15 cellular contexts compared by ENCODE assay signal in genomic region chr4:53987761-53988171, GRCh38.
A peak's percentile ranks its signal among the peaks of the same experiment; 100 is the strongest.
DNase-seq lines count a peak whose midpoint lies in the region; ATAC-seq and TF ChIP-seq lines count a peak whose summit lies in the region.
"Had no signal": no experiment of that assay in that cellular context is flagged by ENCODE, and none has a peak within 500 bp of the region (broad histone marks: within the 10 kb centered on the region; RNA-seq: fewer than 3 reads in every experiment).

No MANE protein-coding gene starts in this region.

- no peak overlapping the region for H3K4me3 ChIP-seq in ACC112 (ENCODE audit: low read depth, low read length)
- no peak overlapping the region for H3K4me3 ChIP-seq in kidney epithelial cell (ENCODE audit: low read depth, low read length)
- H3K4me3 ChIP-seq in aorta (ENCODE audit: low read length in 2 of 2), result no peak overlapping the region
- H3K4me3 ChIP-seq: BLaER1 treated with 17β-estradiol and CSF1 and Interleukin-3, amounts not matched to agents 10 nM and 100 nM had no signal

- H3K9me3 ChIP-seq in aorta (ENCODE audit: control insufficient read depth, low read length), result no peaks in the 10 kb centered on the region
- H3K9me3 ChIP-seq: BLaER1 treated with 17β-estradiol and CSF1 and Interleukin-3, amounts not matched to agents 10 nM and 100 nM had no signal

- BruUV-seq in MCF 10A (replicated peaks; lab: Mats Ljungman, UMichigan), result no TSS peak

- H3K27ac Mint-ChIP-seq in MCF 10A (ENCODE audit: low read depth, unreplicated experiment) (peak overlapping the region; percentile 46), nephron progenitor cell (no peak overlapping the region)
- H3K27ac Mint-ChIP-seq: activated CD4-positive, alpha-beta memory T cell treated with anti-CD3 and anti-CD28 coated beads for 36 hours; H9; stimulated activated naive CD8-positive, alpha-beta T cell treated with anti-CD3 and anti-CD28 coated beads, Interleukin-15, Interleukin-2, amounts not matched to agents 100 ng/mL and 50 ng/mL, for 24 hours had no signal

- no peaks in the 10 kb centered on the region for H3K9me3 Mint-ChIP-seq in MCF 10A (ENCODE audit: unreplicated experiment)
- peaks cover 7% of the 10 kb centered on the region for H3K9me3 Mint-ChIP-seq in nephron progenitor cell
- H3K9me3 Mint-ChIP-seq: activated CD4-positive, alpha-beta memory T cell treated with anti-CD3 and anti-CD28 coated beads for 36 hours; H9; neural crest cell; stimulated activated naive CD8-positive, alpha-beta T cell treated with anti-CD3 and anti-CD28 coated beads, Interleukin-15, Interleukin-2, amounts not matched to agents 100 ng/mL and 50 ng/mL, for 24 hours had no signal

- no peak overlapping the region for H2AFZ ChIP-seq in ACC112 (ENCODE audit: low read length, unreplicated experiment)

- H3K27ac ChIP-seq in ACC112 (ENCODE audit: low read depth, low read length), result peak overlapping the region; percentile 18; the same call in 1 of the 2 replicates
- no peak overlapping the region for H3K27ac ChIP-seq in aorta (ENCODE audit: low read depth in 1 of 2, low read length in 2 of 2)
- H3K27ac ChIP-seq: BLaER1 treated with 17β-estradiol and CSF1 and Interleukin-3, amounts not matched to agents 10 nM and 100 nM had no signal

- H3K36me3 Mint-ChIP-seq in MCF 10A (ENCODE audit: insufficient read depth, unreplicated experiment) (peaks cover 5% of the 10 kb centered on the region), nephron progenitor cell (ENCODE audit: low read depth) (no peaks in the 10 kb centered on the region)
- H3K36me3 Mint-ChIP-seq: activated CD4-positive, alpha-beta memory T cell treated with anti-CD3 and anti-CD28 coated beads for 36 hours had no signal

- no peaks in the 10 kb centered on the region for H3K79me2 ChIP-seq in ACC112 (ENCODE audit: control insufficient read depth, insufficient read depth, low read length, unreplicated experiment)

- peaks cover 47% of the 10 kb centered on the region for H3K4me1 ChIP-seq in ACC112 (ENCODE audit: control insufficient read depth, insufficient read depth, low read length, unreplicated experiment)
- no peaks in the 10 kb centered on the region for H3K4me1 ChIP-seq in aorta (ENCODE audit: control insufficient read depth in 1 of 2, insufficient read depth in 2 of 2, low read length in 2 of 2)

- H3K27me3 Mint-ChIP-seq in MCF 10A (ENCODE audit: insufficient read depth, unreplicated experiment) (no peaks in the 10 kb centered on the region), nephron progenitor cell (ENCODE audit: low read depth, poor library complexity) (peaks cover 2% of the 10 kb centered on the region)
- H3K27me3 Mint-ChIP-seq: activated CD4-positive, alpha-beta memory T cell treated with anti-CD3 and anti-CD28 coated beads for 36 hours; stimulated activated naive CD8-positive, alpha-beta T cell treated with anti-CD3 and anti-CD28 coated beads, Interleukin-15, Interleukin-2, amounts not matched to agents 100 ng/mL and 50 ng/mL, for 24 hours had no signal

- intact Hi-C loops in MCF 10A (cut with micrococcal nuclease) (no loop called here), aorta (cut with DNase I) (no loop called here)

- peak; percentile 15 for DNase-seq in HK-2 (ENCODE audit: unreplicated experiment)
- peak; percentile 59 for DNase-seq in MCF 10A (ENCODE audit: unreplicated experiment)
- DNase-seq in kidney epithelial cell (ENCODE audit: low read depth), result peak; percentile 56
- DNase-seq in HEK293T (ENCODE audit: extremely low spot score), result no peak
- DNase-seq in nephron progenitor cell, result no peak
- no peak for DNase-seq in aorta
- DNase-seq: activated CD4-positive, alpha-beta memory T cell treated with anti-CD3 and anti-CD28 coated beads for 36 hours; H9; NCI-H1105 treated with DMSO at 0.1 percent for 48 hours; NCI-H526 had no signal

- no peak overlapping the region for H3K4me3 Mint-ChIP-seq in MCF 10A (ENCODE audit: unreplicated experiment)
- H3K4me3 Mint-ChIP-seq in nephron progenitor cell, result no peak overlapping the region
- H3K4me3 Mint-ChIP-seq: activated CD4-positive, alpha-beta memory T cell treated with anti-CD3 and anti-CD28 coated beads for 36 hours; H9; neural crest cell; stimulated activated naive CD8-positive, alpha-beta T cell treated with anti-CD3 and anti-CD28 coated beads, Interleukin-15, Interleukin-2, amounts not matched to agents 100 ng/mL and 50 ng/mL, for 24 hours had no signal

- ATAC-seq in GM19324 (IDR thresholded peaks at IDR 0.05; ENCODE audit: low FRiP score, unreplicated experiment) (no peak), aorta (ENCODE audit: low FRiP score) (no peak)

- H3K27me3 ChIP-seq in ACC112 (ENCODE audit: insufficient read depth, low read length), result no peaks in the 10 kb centered on the region
- no peaks in the 10 kb centered on the region for H3K27me3 ChIP-seq in kidney epithelial cell (ENCODE audit: control insufficient read depth, insufficient read depth, low read length)
- no peaks in the 10 kb centered on the region for H3K27me3 ChIP-seq in aorta (ENCODE audit: control insufficient read depth in 1 of 2, insufficient read depth in 2 of 2, low read length in 1 of 2)
- H3K27me3 ChIP-seq: BLaER1 treated with 17β-estradiol and CSF1 and Interleukin-3, amounts not matched to agents 10 nM and 100 nM had no signal

- 86 to 88% methylated on average over 1 of the region's 1 CpG for WGBS in aorta, 2 donors

- H3K4me1 Mint-ChIP-seq in MCF 10A (ENCODE audit: insufficient read depth, unreplicated experiment), result peaks cover 11% of the 10 kb centered on the region
- no peaks in the 10 kb centered on the region for H3K4me1 Mint-ChIP-seq in nephron progenitor cell

- CTCF ChIA-PET in MCF 10A (lab: Yijun Ruan, JAX), result interaction anchor here (0.6 to 1.5 kb wide), 5 partner anchors 25 to 79 kb away, joined by 3 to 8 read pairs (median 5); no protein-coding TSS in a partner anchor
- CTCF ChIA-PET in HEK293T (lab: Yijun Ruan, JAX), result interaction anchor here (0.5 to 0.6 kb wide), 2 partner anchors 12 to 231 kb away, joined by 3 to 5 read pairs; no protein-coding TSS in a partner anchor

- H3K36me3 ChIP-seq in ACC112 (ENCODE audit: insufficient read depth, low read length) (peaks cover 3% of the 10 kb centered on the region; the same call in 1 of the 2 replicates), kidney epithelial cell (ENCODE audit: control insufficient read depth, insufficient read depth, low read length) (no peaks in the 10 kb centered on the region), aorta (ENCODE audit: control insufficient read depth in 1 of 2, insufficient read depth in 2 of 2, low read length in 1 of 2) (no peaks in the 10 kb centered on the region)
- H3K36me3 ChIP-seq: BLaER1 treated with 17β-estradiol and CSF1 and Interleukin-3, amounts not matched to agents 10 nM and 100 nM had no signal

- POLR2A ChIA-PET in MCF 10A (lab: Yijun Ruan, JAX) (interaction anchor here (0.6 to 1.8 kb wide), 6 partner anchors 20 to 228 kb away, joined by 3 to 11 read pairs (median 6); no protein-coding TSS in a partner anchor), HEK293T (lab: Yijun Ruan, JAX) (no interaction called here)

- no peak for TF ChIP-seq CTCF in MCF 10A (IDR thresholded peaks at IDR 0.05; ENCODE audit: unreplicated experiment)
- no peak for TF ChIP-seq CTCF in kidney epithelial cell (IDR thresholded peaks at IDR 0.05; ENCODE audit: insufficient read depth, low read length, poor library complexity, severe bottlenecking)
- no peak for TF ChIP-seq CTCF in nephron progenitor cell (IDR thresholded peaks at IDR 0.05)

TF ChIP-seq in HEK293T, 16 proteins besides CTCF, POLR2A, EP300 and RAD21:
- TF ChIP-seq FOXK2 (IDR thresholded peaks at IDR 0.05), result no peak
- no peak for TF ChIP-seq PKNOX1 (IDR thresholded peaks at IDR 0.05)
- no peak for TF ChIP-seq SP1 (IDR thresholded peaks at IDR 0.05)
- TF ChIP-seq NFRKB (IDR thresholded peaks at IDR 0.05), result no peak
- no peak for TF ChIP-seq BHLHE40 (IDR thresholded peaks at IDR 0.05; ENCODE audit: borderline replicate concordance)
- no peak for TF ChIP-seq CTBP1 (IDR thresholded peaks at IDR 0.05; ENCODE audit: borderline replicate concordance)
- TF ChIP-seq ELF4 (IDR thresholded peaks at IDR 0.05), result no peak
TF ChIP-seq in HEK293T: peak in this region for 0.

Comparison
In these comparisons a context has a peak if more than half of its experiments do, and no peak if none do; other contexts are left out.
1. DNase-seq: peak in HK-2 (single experiment), MCF 10A (single experiment) and kidney epithelial cell (single experiment); none in HEK293T (single experiment), nephron progenitor cell (single experiment) and aorta (0 of 2).